In genomic region chr1:42282024-42282579, GRCh38 we compare ENCODE assay signal across 14 cellular contexts. TPM values are rescaled to one million over a fixed set of nuclear protein-coding genes. Genes with fewer than 3 reads are reported as not detected.
DNase-seq lines count a peak whose midpoint lies in the region; ATAC-seq, FAIRE-seq and TF ChIP-seq lines count a peak whose summit lies in the region.
"Had no signal": no experiment of that assay in that cellular context is flagged by ENCODE, and none has a peak within 500 bp of the region (broad histone marks: within the 10 kb centered on the region; RNA-seq: fewer than 3 reads in every experiment).

No MANE protein-coding gene starts in this region.

- TF ChIP-seq CTCF in natural killer cell (IDR thresholded peaks at IDR 0.05) (no peak), astrocyte (IDR thresholded peaks at IDR 0.05; ENCODE audit: insufficient read depth, low read depth, low read length) (no peak)

- H3K27me3 ChIP-seq in astrocyte (ENCODE audit: insufficient read depth, low read length) (no peaks in the 10 kb centered on the region), small intestine (ENCODE audit: control insufficient read depth in 2 of 2, insufficient read depth in 2 of 2, low read length in 2 of 2) (no peaks in the 10 kb centered on the region)
- H3K27me3 ChIP-seq: BLaER1 treated with 17β-estradiol and CSF1 and Interleukin-3, amounts not matched to agents 10 nM and 100 nM had no signal

- FAIRE-seq in astrocyte (lab: Jason Lieb, UNC) (no peak), small intestine (lab: Jason Lieb, UNC) (no peak)
- FAIRE-seq: GM12891, kidney had no signal

- H3K79me2 ChIP-seq in astrocyte (ENCODE audit: insufficient read depth, low read length): peaks cover 48% of the 10 kb centered on the region

- ATAC-seq in natural killer cell treated with Interleukin-12 subunit alpha and Interleukin-12 subunit beta and Interleukin-15 and Interleukin-18, amount 100 ng/mL, for 72 hours: no peak
- ATAC-seq in natural killer cell: no peak

- H4K20me1 ChIP-seq in astrocyte (ENCODE audit: insufficient read depth, low read length): peaks cover 70% of the 10 kb centered on the region

- no peak for DNase-seq in natural killer cell treated with Interleukin-12 subunit alpha and Interleukin-12 subunit beta and Interleukin-15 and Interleukin-18, amount 100 ng/mL, for 72 hours (ENCODE audit: low spot score)
- DNase-seq in natural killer cell (no peak), astrocyte (ENCODE audit: low read depth) (peak; percentile 57), glomerular visceral epithelial cell (ENCODE audit: extremely low spot score) (peak; percentile 6), NCI-H187 treated with DMSO at 0.1 percent for 48 hours (lab: John Stamatoyannopoulos, UW) (no peak), small intestine (no peak), NCI-H748 treated with DMSO at 0.1 percent for 48 hours (lab: John Stamatoyannopoulos, UW) (no peak)
- no peak for DNase-seq in activated effector memory CD4-positive, alpha-beta T cell treated with anti-CD3 and anti-CD28 coated beads, Interleukin-2, amount 50 U/mL, for 16 hours
- DNase-seq: effector memory CD4-positive, alpha-beta T cell; kidney; SHP77 treated with DMSO at 0.1 percent for 48 hours; stimulated activated CD4-positive, alpha-beta T cell treated with anti-CD3 and anti-CD28 coated beads, Interleukin-2, amount 100 ng/mL, for 48 hours had no signal

- peak overlapping the region; percentile 24 to 67 for H3K27ac Mint-ChIP-seq in natural killer cell treated with Interleukin-12 subunit alpha and Interleukin-12 subunit beta and Interleukin-15 and Interleukin-18, amount 100 ng/mL, for 72 hours
- H3K27ac Mint-ChIP-seq in natural killer cell: peak overlapping the region in 1 of 2 donors; percentile 32
- H3K27ac Mint-ChIP-seq in astrocyte (ENCODE audit: unreplicated experiment): peak overlapping the region; percentile 71

- no peak overlapping the region for H2AFZ ChIP-seq in astrocyte (ENCODE audit: low read depth, low read length)

- intact Hi-C loops in natural killer cell (cut with micrococcal nuclease): no loop called here

- H3K27ac ChIP-seq in astrocyte (ENCODE audit: low read depth, low read length) (no peak overlapping the region), small intestine (ENCODE audit: low read depth in 1 of 2, low read length in 1 of 2) (no peak overlapping the region)
- H3K27ac ChIP-seq: BLaER1 treated with 17β-estradiol and CSF1 and Interleukin-3, amounts not matched to agents 10 nM and 100 nM had no signal

- H3K9me3 Mint-ChIP-seq in natural killer cell treated with Interleukin-12 subunit alpha and Interleukin-12 subunit beta and Interleukin-15 and Interleukin-18, amount 100 ng/mL, for 72 hours: no peaks in the 10 kb centered on the region
- no peaks in the 10 kb centered on the region for H3K9me3 Mint-ChIP-seq in natural killer cell
- H3K9me3 Mint-ChIP-seq in astrocyte (ENCODE audit: unreplicated experiment): no peaks in the 10 kb centered on the region

- H3K4me1 Mint-ChIP-seq in natural killer cell treated with Interleukin-12 subunit alpha and Interleukin-12 subunit beta and Interleukin-15 and Interleukin-18, amount 100 ng/mL, for 72 hours (ENCODE audit: low read depth in 2 of 2): peaks cover 38 to 54% of the 10 kb centered on the region in 2 donors
- H3K4me1 Mint-ChIP-seq in natural killer cell: peaks cover 55 to 65% of the 10 kb centered on the region in 2 donors
- peaks cover 32% of the 10 kb centered on the region for H3K4me1 Mint-ChIP-seq in astrocyte (ENCODE audit: low read depth, unreplicated experiment)

- no peak overlapping the region for H3K4me3 ChIP-seq in astrocyte (ENCODE audit: insufficient read depth, low read depth, low read length)
- no peak overlapping the region for H3K4me3 ChIP-seq in small intestine (ENCODE audit: low read depth in 1 of 2, low read length in 2 of 2)
- H3K4me3 ChIP-seq: BLaER1 treated with 17β-estradiol and CSF1 and Interleukin-3, amounts not matched to agents 10 nM and 100 nM had no signal

- 86 to 100% (median 98%) methylated on average over 2 of the region's 2 CpGs for WGBS in small intestine, 3 donors

- H3K27me3 Mint-ChIP-seq in natural killer cell treated with Interleukin-12 subunit alpha and Interleukin-12 subunit beta and Interleukin-15 and Interleukin-18, amount 100 ng/mL, for 72 hours: no peaks in the 10 kb centered on the region
- H3K27me3 Mint-ChIP-seq in natural killer cell (ENCODE audit: low read depth in 2 of 2) (no peaks in the 10 kb centered on the region), astrocyte (ENCODE audit: low read depth, unreplicated experiment) (no peaks in the 10 kb centered on the region)

- no peaks in the 10 kb centered on the region for H3K36me3 ChIP-seq in astrocyte (ENCODE audit: insufficient read depth, low read length)
- peaks cover 0 to 2% of the 10 kb centered on the region in 2 donors for H3K36me3 ChIP-seq in small intestine (ENCODE audit: control insufficient read depth in 2 of 2, insufficient read depth in 2 of 2, low read length in 2 of 2)

- H3K4me3 Mint-ChIP-seq in natural killer cell treated with Interleukin-12 subunit alpha and Interleukin-12 subunit beta and Interleukin-15 and Interleukin-18, amount 100 ng/mL, for 72 hours: no peak overlapping the region
- no peak overlapping the region for H3K4me3 Mint-ChIP-seq in natural killer cell
- H3K4me3 Mint-ChIP-seq in astrocyte (ENCODE audit: unreplicated experiment): peak overlapping the region; percentile 16

- peaks cover 8% of the 10 kb centered on the region for H3K36me3 Mint-ChIP-seq in natural killer cell treated with Interleukin-12 subunit alpha and Interleukin-12 subunit beta and Interleukin-15 and Interleukin-18, amount 100 ng/mL, for 72 hours
- H3K36me3 Mint-ChIP-seq in natural killer cell: no peaks in the 10 kb centered on the region
- peaks cover 2% of the 10 kb centered on the region for H3K36me3 Mint-ChIP-seq in astrocyte (ENCODE audit: low read depth, unreplicated experiment)

- H3K4me2 ChIP-seq in astrocyte (ENCODE audit: low read length): no peak overlapping the region

- H3K9me3 ChIP-seq in astrocyte (ENCODE audit: insufficient read depth, low read depth, low read length) (no peaks in the 10 kb centered on the region), small intestine (ENCODE audit: control insufficient read depth, low read depth) (no peaks in the 10 kb centered on the region)

- H3K9ac ChIP-seq in astrocyte (ENCODE audit: low read length): no peak overlapping the region
- H3K9ac ChIP-seq: BLaER1 treated with 17β-estradiol and CSF1 and Interleukin-3, amounts not matched to agents 10 nM and 100 nM had no signal

- peaks cover 16% of the 10 kb centered on the region for H3K4me1 ChIP-seq in astrocyte (ENCODE audit: insufficient read depth, low read length)
- H3K4me1 ChIP-seq in small intestine (ENCODE audit: control insufficient read depth in 2 of 2, insufficient read depth in 1 of 2, low read depth in 1 of 2, low read length in 1 of 2): no peaks in the 10 kb centered on the region

RNA-seq across cellular contexts. Expression of gene FOXJ3, which starts 52.9 kb away (rescaled TPM):
- total RNA-seq in natural killer cell treated with Interleukin-12 subunit alpha and Interleukin-12 subunit beta and Interleukin-15 and Interleukin-18, amount 100 ng/mL, for 72 hours: 10 to 100 TPM; 57.9 to 69.9 TPM
- total RNA-seq in natural killer cell: 10 to 100 TPM; 81.9 to 93.8 (median 82.5) TPM
- 39.8 and 41.9 TPM in 2 replicates for total RNA-seq in astrocyte
- polyA plus RNA-seq in small intestine: 10 to 100 TPM; 13.9 to 16.2 (median 14.0) TPM

Comparison
In these comparisons a context has a peak if more than half of its experiments do, and no peak if none do; other contexts are left out.
1. DNase-seq: peak in astrocyte (single experiment) and glomerular visceral epithelial cell (single experiment); none in natural killer cell treated with Interleukin-12 subunit alpha and Interleukin-12 subunit beta and Interleukin-15 and Interleukin-18, amount 100 ng/mL, for 72 hours (single experiment), natural killer cell (single experiment), NCI-H187 treated with DMSO at 0.1 percent for 48 hours (single experiment), activated effector memory CD4-positive, alpha-beta T cell treated with anti-CD3 and anti-CD28 coated beads, Interleukin-2, amount 50 U/mL, for 16 hours (single experiment), small intestine (single experiment) and NCI-H748 treated with DMSO at 0.1 percent for 48 hours (single experiment).